In genomic region chr14:52875707-52876106, GRCh38 we compare ENCODE assay signal across 2 cellular contexts.
TF ChIP-seq lines count a peak whose summit lies in the region.

No MANE protein-coding gene starts in this region.

TF ChIP-seq in SK-N-SH, 30 proteins besides CTCF, POLR2A, EP300 and RAD21 (continued from another document):
- no peak for TF ChIP-seq PBX3 (IDR thresholded peaks at IDR 0.05)
- TF ChIP-seq MXI1 (IDR thresholded peaks at IDR 0.05; ENCODE audit: low read depth, low read length) = no peak
- TF ChIP-seq GATA2 (CRISPR knock-in tag; IDR thresholded peaks at IDR 0.05) = no peak
- TF ChIP-seq CHD2 (IDR thresholded peaks at IDR 0.05; ENCODE audit: low read length, partially characterized antibody) = no peak
- no peak for TF ChIP-seq IRF3 (IDR thresholded peaks at IDR 0.05; ENCODE audit: low read depth, low read length)
- TF ChIP-seq TAF1 (IDR thresholded peaks at IDR 0.05; ENCODE audit: borderline replicate concordance, low read depth, low read length) = no peak
- TF ChIP-seq RFX5 (IDR thresholded peaks at IDR 0.05; ENCODE audit: low read length) = no peak
TF ChIP-seq in SK-N-SH: peak in this region for 0.

TF ChIP-seq in SK-N-SH treated with all-trans-retinoic acid at 6 μM for 48 hours, 23 proteins besides CTCF, POLR2A, EP300 and RAD21 (continued from another document):
- TF ChIP-seq TSHZ2 (CRISPR knock-in tag; IDR thresholded peaks at IDR 0.05) = no peak
- no peak for TF ChIP-seq ZNF565 (CRISPR knock-in tag; conservative IDR thresholded peaks at IDR 0.05; ENCODE audit: low read depth)
- no peak for TF ChIP-seq PPARA (CRISPR knock-in tag; IDR thresholded peaks at IDR 0.05; ENCODE audit: borderline replicate concordance)
- no peak for TF ChIP-seq OSR1 (CRISPR knock-in tag; IDR thresholded peaks at IDR 0.05)
- no peak for TF ChIP-seq TCF4 (CRISPR knock-in tag; IDR thresholded peaks at IDR 0.05; ENCODE audit: borderline replicate concordance)
- no peak for TF ChIP-seq SNAI2 (CRISPR knock-in tag; IDR thresholded peaks at IDR 0.05)
- no peak for TF ChIP-seq BACH2 (CRISPR knock-in tag; IDR thresholded peaks at IDR 0.05; ENCODE audit: borderline replicate concordance)
- TF ChIP-seq ZNF70 (CRISPR knock-in tag; IDR thresholded peaks at IDR 0.05) = no peak
- no peak for TF ChIP-seq ESRRG (CRISPR knock-in tag; IDR thresholded peaks at IDR 0.05)
- TF ChIP-seq ZFP30 (CRISPR knock-in tag; IDR thresholded peaks at IDR 0.05) = no peak
- TF ChIP-seq ZNF8 (CRISPR knock-in tag; IDR thresholded peaks at IDR 0.05) = no peak
- no peak for TF ChIP-seq CSDC2 (CRISPR knock-in tag; IDR thresholded peaks at IDR 0.05)
- no peak for TF ChIP-seq ISL1 (CRISPR knock-in tag; IDR thresholded peaks at IDR 0.05)
- no peak for TF ChIP-seq CREB5 (CRISPR knock-in tag; IDR thresholded peaks at IDR 0.05; ENCODE audit: low read depth)
